ENCODE assay signal across 9 cellular contexts in the genomic region with DNA sequence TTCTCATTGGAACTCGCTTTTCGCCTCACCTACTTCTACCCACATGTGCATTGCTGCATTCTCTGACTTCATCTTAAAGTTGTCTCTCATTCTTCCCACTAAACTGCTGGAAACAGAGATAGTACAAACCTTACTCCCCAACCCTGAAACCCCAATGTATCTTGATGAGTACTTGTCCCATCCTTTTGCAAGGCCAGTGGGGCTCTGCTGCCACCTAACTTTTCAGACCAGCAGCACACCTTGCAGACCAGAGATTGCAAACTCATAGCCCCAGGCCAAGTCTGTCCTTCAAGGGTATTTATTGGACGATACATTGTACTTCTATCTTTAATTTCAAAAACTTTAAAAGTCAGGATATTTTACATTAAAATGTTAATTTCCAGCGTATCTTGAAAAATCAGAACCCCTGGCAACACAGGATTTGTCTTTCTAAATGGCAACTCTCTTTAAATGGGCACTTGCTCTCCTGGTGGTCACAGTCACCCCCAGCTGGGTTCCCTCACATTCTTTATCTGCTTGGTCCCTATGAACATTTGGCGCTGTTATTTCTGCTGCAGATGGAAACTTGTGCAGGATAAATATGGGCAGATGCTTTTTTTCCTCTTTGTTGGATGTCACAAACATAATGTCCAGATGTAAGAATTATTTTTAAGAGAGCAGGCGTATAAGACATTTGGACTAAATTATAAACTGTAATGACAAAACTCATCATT.
DNase-seq lines count a peak whose midpoint lies in the region; ATAC-seq lines count a peak whose summit lies in the region.
"Had no signal": no experiment of that assay in that cellular context is flagged by ENCODE, and none has a peak within 500 bp of the region (broad histone marks: within the 10 kb centered on the region; RNA-seq: fewer than 3 reads in every experiment).

No MANE protein-coding gene starts in this region.

- peak; percentile 44 for ATAC-seq in GM19463 (IDR thresholded peaks at IDR 0.05; ENCODE audit: unreplicated experiment)
- no peak for ATAC-seq in GM21423 (IDR thresholded peaks at IDR 0.05; ENCODE audit: unreplicated experiment)
- no peak for ATAC-seq in GM21786 (IDR thresholded peaks at IDR 0.05; ENCODE audit: unreplicated experiment)

- DNase-seq in COLO829 (ENCODE audit: low spot score) (peak; percentile 51), RPMI7951 (ENCODE audit: low read depth) (peak; percentile 56), iPS-NIHi11 (ENCODE audit: low spot score) (peak; percentile 70), DMS79 treated with DMSO at 0.1 percent for 48 hours (lab: John Stamatoyannopoulos, UW) (no peak), NCI-H510A (lab: John Stamatoyannopoulos, UW) (no peak)
- DNase-seq: nucleus accumbens had no signal

Comparison
In these comparisons a context has a peak if more than half of its experiments do, and no peak if none do; other contexts are left out.
1. DNase-seq: peak in COLO829 (single experiment), RPMI7951 (single experiment) and iPS-NIHi11 (single experiment); none in DMS79 treated with DMSO at 0.1 percent for 48 hours (single experiment) and NCI-H510A (single experiment).